8 cellular contexts compared by ENCODE assay signal in the genomic region with DNA sequence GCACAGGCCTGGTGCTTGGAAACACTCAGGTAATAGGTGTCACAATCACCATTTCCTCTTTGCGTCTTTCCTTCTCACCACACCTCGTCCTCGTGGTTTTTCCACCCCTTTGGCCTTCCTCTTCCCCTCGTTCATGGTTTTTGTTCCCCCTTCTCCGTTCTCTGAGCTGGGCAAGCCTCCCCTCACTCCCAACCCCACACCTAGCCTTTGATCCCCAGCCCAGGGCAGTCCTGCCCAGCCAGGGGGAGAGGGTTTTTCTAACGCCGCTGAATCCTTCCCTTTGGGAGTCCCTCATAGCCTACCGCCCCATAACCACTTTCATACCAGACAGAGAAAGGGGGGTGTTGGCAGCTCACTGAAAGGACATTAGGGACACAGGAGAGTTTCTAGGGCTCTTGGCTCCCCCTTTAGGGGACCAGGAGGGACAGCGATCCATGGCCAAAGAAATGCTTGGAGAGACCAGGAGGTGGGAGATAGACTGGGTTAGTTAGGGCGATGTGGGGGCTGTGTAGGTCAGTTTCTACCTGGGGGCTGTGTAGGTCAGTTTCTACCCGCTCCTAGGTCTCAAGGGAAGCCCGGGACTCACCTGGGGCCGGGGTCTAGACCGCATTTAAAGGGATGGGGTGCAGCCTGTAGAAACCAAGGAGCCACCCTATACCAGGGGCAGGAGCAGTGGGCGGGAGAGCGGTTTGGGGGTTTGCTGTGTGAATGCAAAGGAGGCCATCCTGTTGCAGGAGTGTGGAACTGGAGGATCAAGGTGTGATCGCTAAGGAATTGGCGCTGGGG. TPM values are rescaled to one million over a fixed set of nuclear protein-coding genes. Genes with fewer than 3 reads are reported as not detected.
A peak's percentile ranks its signal among the peaks of the same experiment; 100 is the strongest.
DNase-seq lines count a peak whose midpoint lies in the region; ATAC-seq and TF ChIP-seq lines count a peak whose summit lies in the region.

No MANE protein-coding gene starts in this region.

- ATAC-seq in HG03520 (IDR thresholded peaks at IDR 0.05; ENCODE audit: unreplicated experiment) = no peak

- H2AFZ ChIP-seq in GM23248 = peak overlapping the region; percentile 98
- peak overlapping the region; percentile 77 for H2AFZ ChIP-seq in hepatocyte
- no peak overlapping the region for H2AFZ ChIP-seq in smooth muscle cell (ENCODE audit: low read depth)

- H3K4me2 ChIP-seq in GM23248 (ENCODE audit: unreplicated experiment) (peak overlapping the region; percentile 83), hepatocyte (peak overlapping the region; percentile 97), smooth muscle cell (peak overlapping the region; percentile 92)

- H3K4me1 ChIP-seq in GM23248 (ENCODE audit: insufficient read depth) = 0 out of 2 replicates have a peak, but pooled peaks cover 14% of the 10 kb centered on the region
- H3K4me1 ChIP-seq in hepatocyte (ENCODE audit: insufficient read depth) = peaks cover 24% of the 10 kb centered on the region
- H3K4me1 ChIP-seq in smooth muscle cell (ENCODE audit: low read depth) = peaks cover 4% of the 10 kb centered on the region

- peak; percentile 53 for DNase-seq in ACHN
- peak; percentile 64 for DNase-seq in GM23248
- peak; percentile 67 for DNase-seq in hepatocyte (ENCODE audit: low spot score)
- DNase-seq in smooth muscle cell (lab: John Stamatoyannopoulos, UW; ENCODE audit: unreplicated experiment) = no peak
- DNase-seq in midbrain (lab: John Stamatoyannopoulos, UW) = no peak
- no peak for DNase-seq in GOT3 (lab: John Stamatoyannopoulos, UW)

- peak overlapping the region; percentile 75 for H3K9ac ChIP-seq in GM23248
- no peak overlapping the region for H3K9ac ChIP-seq in smooth muscle cell (ENCODE audit: low read depth)

- H3K36me3 ChIP-seq in GM23248 (ENCODE audit: low read depth) = no peaks in the 10 kb centered on the region
- no peaks in the 10 kb centered on the region for H3K36me3 ChIP-seq in hepatocyte (replicated peaks; ENCODE audit: insufficient read depth, low read depth)
- H3K36me3 ChIP-seq in smooth muscle cell (ENCODE audit: low read depth) = no peaks in the 10 kb centered on the region

- TF ChIP-seq CTCF in WI38 (IDR thresholded peaks at IDR 0.05; ENCODE audit: low read depth, low read length) (peak; percentile 41; the same call in 1 of the 2 replicates), hepatocyte (IDR thresholded peaks at IDR 0.05; ENCODE audit: poor library complexity) (peak; percentile 42), smooth muscle cell (IDR thresholded peaks at IDR 0.05; ENCODE audit: borderline replicate concordance, insufficient read depth, poor library complexity, severe bottlenecking) (peak; percentile 28)

- H3K79me2 ChIP-seq in GM23248 (ENCODE audit: insufficient read depth) (peaks cover 23% of the 10 kb centered on the region), hepatocyte (peaks cover 67% of the 10 kb centered on the region), smooth muscle cell (ENCODE audit: low read depth) (peaks cover 28% of the 10 kb centered on the region)

- H3K9me3 ChIP-seq in GM23248 (ENCODE audit: low read depth) (no peaks in the 10 kb centered on the region), hepatocyte (ENCODE audit: low read depth) (no peaks in the 10 kb centered on the region), smooth muscle cell (replicated peaks; ENCODE audit: low read depth) (no peaks in the 10 kb centered on the region)

- in situ Hi-C loops in ACHN (cut with HindIII; ENCODE audit: low pct_ligation_motif_present, low pct_unique_long_range_greater_than_20kb, low sequenced_read_pairs) = loop anchor here (25.0 kb wide), 1 partner anchor 114 kb away; a partner anchor contains a TSS
- in situ Hi-C loops in GM23248 (cut with MboI) = no loop called here

- H3K9me2 ChIP-seq in GM23248 (ENCODE audit: insufficient read depth) = no peaks in the 10 kb centered on the region
- H3K9me2 ChIP-seq in hepatocyte (replicated peaks; ENCODE audit: insufficient read depth) = no peaks in the 10 kb centered on the region

- H3F3A ChIP-seq in GM23248 (ENCODE audit: insufficient read depth) = no peaks in the 10 kb centered on the region
- no peaks in the 10 kb centered on the region for H3F3A ChIP-seq in smooth muscle cell (ENCODE audit: low read depth)

- 30 to 36% methylated on average over 17 to 18 of the region's 18 CpGs for WGBS in GM23248 (ENCODE audit: low coverage in 1 of 2, low lambda C conversion rate in 2 of 2, missing lambda C conversion rate in 2 of 2), 2 experiments
- 3% methylated on average over 18 of the region's 18 CpGs for WGBS in hepatocyte (ENCODE audit: low lambda C conversion rate, missing lambda C conversion rate)
- 7% methylated on average over 18 of the region's 18 CpGs for WGBS in smooth muscle cell (ENCODE audit: low lambda C conversion rate)

- H3K27ac ChIP-seq in GM23248 (no peak overlapping the region), hepatocyte (peak overlapping the region; percentile 64), smooth muscle cell (ENCODE audit: low read depth) (no peak overlapping the region)

- H3K4me3 ChIP-seq in GM23248 (peak overlapping the region; percentile 90), WI38 (ENCODE audit: low read depth, low read length) (peak overlapping the region; percentile 84), hepatocyte (peak overlapping the region; percentile 41), smooth muscle cell (peak overlapping the region; percentile 94)

- H4K20me1 ChIP-seq in GM23248 (ENCODE audit: insufficient read depth) = no peaks in the 10 kb centered on the region
- peaks cover 36% of the 10 kb centered on the region for H4K20me1 ChIP-seq in hepatocyte (ENCODE audit: insufficient read depth, poor library complexity, severe bottlenecking)
- H4K20me1 ChIP-seq in smooth muscle cell (ENCODE audit: low read depth) = peaks cover 45% of the 10 kb centered on the region

- no peaks in the 10 kb centered on the region for H3K27me3 ChIP-seq in GM23248 (replicated peaks; ENCODE audit: insufficient read depth)
- no peaks in the 10 kb centered on the region for H3K27me3 ChIP-seq in hepatocyte
- H3K27me3 ChIP-seq in smooth muscle cell (ENCODE audit: low read depth) = no peaks in the 10 kb centered on the region

RNA-seq across cellular contexts. Expression of a gene that starts 1.4 kb away (rescaled TPM):
- total RNA-seq in GM23248 (2014; rRNA removed; shearing (Covaris generic)) = 26.9 and 32.9 TPM in 2 replicates
- 6.7 and 8.2 TPM in 2 replicates for polyA plus RNA-seq in GM23248 (2016; fragmentation: Nextera tagmentation; extraction: Ambion mirVana)
- total RNA-seq in hepatocyte = 57.9 and 61.1 TPM in 2 replicates
- polyA plus RNA-seq in hepatocyte = 47.2 and 51.6 TPM in 2 replicates
- total RNA-seq in smooth muscle cell = 45.4 and 49.4 TPM in 2 replicates
- polyA plus RNA-seq in smooth muscle cell = 50.5 and 56.3 TPM in 2 replicates

RNA-seq across cellular contexts. Expression of a gene that starts 26.6 kb away (rescaled TPM):
- 16.8 and 21.2 TPM in 2 replicates for total RNA-seq in GM23248 (2014; rRNA removed; shearing (Covaris generic))
- 6.1 and 7.9 TPM in 2 replicates for polyA plus RNA-seq in GM23248 (2016; fragmentation: Nextera tagmentation; extraction: Ambion mirVana)
- total RNA-seq in hepatocyte = 15.4 and 21.3 TPM in 2 replicates
- 17.1 and 23.5 TPM in 2 replicates for polyA plus RNA-seq in hepatocyte
- total RNA-seq in smooth muscle cell = 8.9 and 16.8 TPM in 2 replicates
- 12.1 and 17.8 TPM in 2 replicates for polyA plus RNA-seq in smooth muscle cell

RNA-seq across cellular contexts. Expression of a gene that starts 41.2 kb away (rescaled TPM):
- total RNA-seq in GM23248 (2014; rRNA removed; shearing (Covaris generic)) = 113 and 121 TPM in 2 replicates
- polyA plus RNA-seq in GM23248 (2016; fragmentation: Nextera tagmentation; extraction: Ambion mirVana) (68.6 and 71.3 TPM in 2 replicates), hepatocyte (70.3 and 98.9 TPM in 2 replicates), smooth muscle cell (65.6 and 87.0 TPM in 2 replicates)
- total RNA-seq in hepatocyte (54.0 and 57.5 TPM in 2 replicates), smooth muscle cell (41.9 and 46.8 TPM in 2 replicates)

RNA-seq across cellular contexts. Expression of a gene that starts 49.0 kb away (rescaled TPM):
- total RNA-seq in GM23248 (2014; rRNA removed; shearing (Covaris generic)) = 57.1 and 58.9 TPM in 2 replicates
- polyA plus RNA-seq in GM23248 (2016; fragmentation: Nextera tagmentation; extraction: Ambion mirVana) = 74.8 and 74.9 TPM in 2 replicates
- total RNA-seq in hepatocyte = 35.8 and 49.1 TPM in 2 replicates
- polyA plus RNA-seq in hepatocyte = 91.7 and 135 TPM in 2 replicates
- 17.8 and 32.1 TPM in 2 replicates for total RNA-seq in smooth muscle cell
- 63.6 and 87.5 TPM in 2 replicates for polyA plus RNA-seq in smooth muscle cell

Comparison
In these comparisons a context has a peak if more than half of its experiments do, and no peak if none do; other contexts are left out.
1. DNase-seq: peak in ACHN (single experiment), GM23248 (single experiment) and hepatocyte (single experiment); none in smooth muscle cell (single experiment), midbrain (single experiment) and GOT3 (single experiment).
2. H3K4me3 ChIP-seq: peak in every context shown above with its lines; median percentile 94 in smooth muscle cell; 90 in GM23248; 84 in WI38; 41 in hepatocyte.
3. Peak in every context shown above with its lines, with median percentiles within 50 percentile points of each other: H3K4me2 ChIP-seq and CTCF ChIP-seq.